Comparison of ENCODE assay signal across 15 cellular contexts in the genomic region with DNA sequence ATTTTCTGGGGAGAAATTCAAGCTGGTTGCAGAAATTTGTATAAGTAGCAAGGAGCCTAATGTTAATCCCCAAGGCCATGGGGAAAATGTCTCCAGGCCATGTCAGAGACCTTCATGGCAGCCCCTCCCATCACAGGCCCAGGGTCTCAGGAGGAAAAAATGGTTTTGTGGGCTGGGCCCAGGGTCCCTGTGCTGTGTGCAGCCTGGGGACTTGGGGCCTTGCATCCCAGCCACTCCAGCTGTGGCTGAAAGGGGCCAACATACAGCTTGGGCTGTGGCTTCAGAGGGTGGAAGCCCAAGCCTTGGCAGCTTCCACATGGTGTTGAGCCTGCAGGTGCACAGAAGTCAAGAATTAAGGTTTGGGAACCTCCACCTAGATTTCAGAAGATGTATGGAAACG. TPM values are rescaled to one million over a fixed set of nuclear protein-coding genes. Genes with fewer than 3 reads are reported as not detected.
"Had no signal": no experiment of that assay in that cellular context is flagged by ENCODE, and none has a peak within 500 bp of the region (broad histone marks: within the 10 kb centered on the region; RNA-seq: fewer than 3 reads in every experiment).

No MANE protein-coding gene starts in this region.

RNA-seq across cellular contexts. Expression of gene BPIFB4, which starts 42.9 kb away (rescaled TPM):
- total RNA-seq: activated B cell treated with CpG ODN at 0.5 μM for 24 hours; activated CD4-positive, alpha-beta memory T cell treated with anti-CD3 and anti-CD28 coated beads for 36 hours; activated CD4-positive, alpha-beta memory T cell treated with anti-CD3 and anti-CD28 coated beads, Interleukin-2, amount 10 ng/mL, durations not matched to agents 7 days and 5 days; activated CD4-positive, alpha-beta T cell treated with anti-CD3 and anti-CD28 coated beads for 36 hours; activated CD4-positive, alpha-beta T cell treated with anti-CD3 and anti-CD28 coated beads, Interleukin-2, amount 10 ng/mL, durations not matched to agents 24 days and 14 days; activated CD4-positive, alpha-beta T cell treated with anti-CD3 and anti-CD28 coated beads, Interleukin-2, amount 10 ng/mL, durations not matched to agents 7 days and 5 days; activated CD8-positive, alpha-beta memory T cell treated with anti-CD3 and anti-CD28 coated beads for 36 hours; activated CD8-positive, alpha-beta memory T cell treated with anti-CD3 and anti-CD28 coated beads, Interleukin-2, amount 10 ng/mL, durations not matched to agents 7 days and 5 days; activated CD8-positive, alpha-beta T cell treated with anti-CD3 and anti-CD28 coated beads for 36 hours; activated CD8-positive, alpha-beta T cell treated with anti-CD3 and anti-CD28 coated beads, Interleukin-2, amount 10 ng/mL, durations not matched to agents 7 days and 5 days; T-cell; T-helper 1 cell treated with Interleukin-12 subunit alpha and Interleukin-12 subunit beta and Interleukin-4 antibody, amounts not matched to agents 30 ng/mL and 1 ng/mL, for 36 hours; T-helper 17 cell; T-helper 2 cell treated with Interferon-gamma antibody and Interleukin-4, amounts not matched to agents 100 ng/mL and 5 ng/mL, for 36 hours; WTC11 had no signal

RNA-seq across cellular contexts. Expression of gene BPIFA2, which starts 45.7 kb away (rescaled TPM):
- total RNA-seq: activated B cell treated with CpG ODN at 0.5 μM for 24 hours; activated CD4-positive, alpha-beta memory T cell treated with anti-CD3 and anti-CD28 coated beads for 36 hours; activated CD4-positive, alpha-beta memory T cell treated with anti-CD3 and anti-CD28 coated beads, Interleukin-2, amount 10 ng/mL, durations not matched to agents 7 days and 5 days; activated CD4-positive, alpha-beta T cell treated with anti-CD3 and anti-CD28 coated beads for 36 hours; activated CD4-positive, alpha-beta T cell treated with anti-CD3 and anti-CD28 coated beads, Interleukin-2, amount 10 ng/mL, durations not matched to agents 24 days and 14 days; activated CD4-positive, alpha-beta T cell treated with anti-CD3 and anti-CD28 coated beads, Interleukin-2, amount 10 ng/mL, durations not matched to agents 7 days and 5 days; activated CD8-positive, alpha-beta memory T cell treated with anti-CD3 and anti-CD28 coated beads for 36 hours; activated CD8-positive, alpha-beta memory T cell treated with anti-CD3 and anti-CD28 coated beads, Interleukin-2, amount 10 ng/mL, durations not matched to agents 7 days and 5 days; activated CD8-positive, alpha-beta T cell treated with anti-CD3 and anti-CD28 coated beads for 36 hours; activated CD8-positive, alpha-beta T cell treated with anti-CD3 and anti-CD28 coated beads, Interleukin-2, amount 10 ng/mL, durations not matched to agents 7 days and 5 days; T-cell; T-helper 1 cell treated with Interleukin-12 subunit alpha and Interleukin-12 subunit beta and Interleukin-4 antibody, amounts not matched to agents 30 ng/mL and 1 ng/mL, for 36 hours; T-helper 17 cell; T-helper 2 cell treated with Interferon-gamma antibody and Interleukin-4, amounts not matched to agents 100 ng/mL and 5 ng/mL, for 36 hours; WTC11 had no signal
